9 cellular contexts compared by ENCODE assay signal in genomic region chr14:76773188-76773885, GRCh38. TPM values are rescaled to one million over a fixed set of nuclear protein-coding genes. Genes with fewer than 3 reads are reported as not detected.
DNase-seq lines count a peak whose midpoint lies in the region; ATAC-seq and TF ChIP-seq lines count a peak whose summit lies in the region.
"Had no signal": no experiment of that assay in that cellular context is flagged by ENCODE, and none has a peak within 500 bp of the region (broad histone marks: within the 10 kb centered on the region; RNA-seq: fewer than 3 reads in every experiment).

No MANE protein-coding gene starts in this region.

- no peaks in the 10 kb centered on the region for H3K27me3 Mint-ChIP-seq in naive thymus-derived CD4-positive, alpha-beta T cell
- peaks cover 41% of the 10 kb centered on the region for H3K27me3 Mint-ChIP-seq in activated naive CD4-positive, alpha-beta T cell treated with anti-CD3 and anti-CD28 coated beads, Interleukin-2, amount 10 ng/mL, durations not matched to agents 7 days and 5 days

- H3K27ac Mint-ChIP-seq in naive thymus-derived CD4-positive, alpha-beta T cell: no peak overlapping the region
- no peak overlapping the region for H3K27ac Mint-ChIP-seq in activated naive CD4-positive, alpha-beta T cell treated with anti-CD3 and anti-CD28 coated beads, Interleukin-2, amount 10 ng/mL, durations not matched to agents 7 days and 5 days

- H3K9me3 ChIP-seq in naive thymus-derived CD4-positive, alpha-beta T cell (ENCODE audit: control insufficient read depth in 2 of 3, low read length in 3 of 3): no peaks in the 10 kb centered on the region

- peak; percentile 82 for ATAC-seq in naive thymus-derived CD4-positive, alpha-beta T cell
- ATAC-seq in GM18502 (IDR thresholded peaks at IDR 0.05; ENCODE audit: poor library complexity, unreplicated experiment): no peak
- ATAC-seq in GM19397 (IDR thresholded peaks at IDR 0.05; ENCODE audit: unreplicated experiment): no peak
- ATAC-seq in HG03565 (IDR thresholded peaks at IDR 0.05; ENCODE audit: unreplicated experiment): no peak

- peaks cover 8 to 9% of the 10 kb centered on the region in 2 donors for H3K4me1 ChIP-seq in naive thymus-derived CD4-positive, alpha-beta T cell (ENCODE audit: control insufficient read depth in 2 of 2, insufficient read depth in 2 of 2, low read length in 2 of 2)

- H3K4me3 ChIP-seq in epithelial cell of proximal tubule (ENCODE audit: low read depth, low read length): no peak overlapping the region
- no peak overlapping the region for H3K4me3 ChIP-seq in naive thymus-derived CD4-positive, alpha-beta T cell (ENCODE audit: low read length)

- intact Hi-C loops in naive thymus-derived CD4-positive, alpha-beta T cell (cut with micrococcal nuclease): no loop called here

- CTCF ChIA-PET in naive thymus-derived CD4-positive, alpha-beta T cell (lab: Charles Lee): no interaction called here
- CTCF ChIA-PET in activated naive CD4-positive, alpha-beta T cell treated with anti-CD3 and anti-CD28 coated beads, Interleukin-2, amount 10 ng/mL, durations not matched to agents 7 days and 5 days (lab: Charles Lee): interaction anchor here (1.1 to 2.2 kb wide), 3 partner anchors 9 to 63 kb away, joined by 5 to 6 read pairs (median 5); no protein-coding TSS in a partner anchor

- no peaks in the 10 kb centered on the region for H3K27me3 ChIP-seq in naive thymus-derived CD4-positive, alpha-beta T cell (ENCODE audit: control insufficient read depth in 2 of 2, insufficient read depth in 2 of 2, low read length in 2 of 2)

- no peaks in the 10 kb centered on the region for H3K36me3 Mint-ChIP-seq in naive thymus-derived CD4-positive, alpha-beta T cell
- H3K36me3 Mint-ChIP-seq in activated naive CD4-positive, alpha-beta T cell treated with anti-CD3 and anti-CD28 coated beads, Interleukin-2, amount 10 ng/mL, durations not matched to agents 7 days and 5 days: no peaks in the 10 kb centered on the region

- H3K4me3 Mint-ChIP-seq in naive thymus-derived CD4-positive, alpha-beta T cell: no peak overlapping the region
- no peak overlapping the region for H3K4me3 Mint-ChIP-seq in activated naive CD4-positive, alpha-beta T cell treated with anti-CD3 and anti-CD28 coated beads, Interleukin-2, amount 10 ng/mL, durations not matched to agents 7 days and 5 days

- H3K9me3 Mint-ChIP-seq in naive thymus-derived CD4-positive, alpha-beta T cell: no peaks in the 10 kb centered on the region
- no peaks in the 10 kb centered on the region for H3K9me3 Mint-ChIP-seq in activated naive CD4-positive, alpha-beta T cell treated with anti-CD3 and anti-CD28 coated beads, Interleukin-2, amount 10 ng/mL, durations not matched to agents 7 days and 5 days

- H3K27ac ChIP-seq in naive thymus-derived CD4-positive, alpha-beta T cell (ENCODE audit: low read depth, low read length): no peak overlapping the region

- H3K36me3 ChIP-seq in naive thymus-derived CD4-positive, alpha-beta T cell (ENCODE audit: control insufficient read depth in 2 of 3, insufficient read depth in 3 of 3, low read length in 3 of 3): no peaks in the 10 kb centered on the region

- peak; percentile 13 for TF ChIP-seq CTCF in epithelial cell of proximal tubule (conservative IDR thresholded peaks at IDR 0.05; ENCODE audit: low read depth, low read length)

- H3K4me1 Mint-ChIP-seq in naive thymus-derived CD4-positive, alpha-beta T cell: peaks cover 0 to 26% (median 2%) of the 10 kb centered on the region in 7 donors
- peaks cover 23% of the 10 kb centered on the region for H3K4me1 Mint-ChIP-seq in activated naive CD4-positive, alpha-beta T cell treated with anti-CD3 and anti-CD28 coated beads, Interleukin-2, amount 10 ng/mL, durations not matched to agents 7 days and 5 days

- DNase-seq in GM04503 (ENCODE audit: low read depth) (peak; percentile 43), SIG-M5 treated with dmso at 0.1 percent for 504 hours (lab: John Stamatoyannopoulos, UW; ENCODE audit: unreplicated experiment) (peak; percentile 83), epithelial cell of proximal tubule (ENCODE audit: low read depth) (no peak)
- DNase-seq in naive thymus-derived CD4-positive, alpha-beta T cell: peak in 1 of 9 donors; percentile 47
- DNase-seq in activated naive CD4-positive, alpha-beta T cell treated with anti-CD3 and anti-CD28 coated beads, Interleukin-2, amount 10 ng/mL, durations not matched to agents 7 days and 5 days: no peak

- POLR2A ChIA-PET in naive thymus-derived CD4-positive, alpha-beta T cell (lab: Charles Lee): no interaction called here

RNA-seq across cellular contexts. Expression of gene VASH1, which starts 12.1 kb away (rescaled TPM):
- 2.5 and 2.9 TPM in 2 replicates for total RNA-seq in epithelial cell of proximal tubule
- 10 to 100 TPM in 1 of 5 experiments, 1 to 10 TPM in 4; 1.1 to 18.2 (median 5.6) TPM for total RNA-seq in naive thymus-derived CD4-positive, alpha-beta T cell
- polyA plus RNA-seq in naive thymus-derived CD4-positive, alpha-beta T cell: under 1 TPM; 0.52 to 0.54 TPM

RNA-seq across cellular contexts. Expression of gene ANGEL1, which starts 39.3 kb away (rescaled TPM):
- 7.8 and 10.1 TPM in 2 replicates for total RNA-seq in epithelial cell of proximal tubule
- total RNA-seq in naive thymus-derived CD4-positive, alpha-beta T cell: 10 to 100 TPM; 14.5 to 37.6 (median 19.9) TPM
- polyA plus RNA-seq in naive thymus-derived CD4-positive, alpha-beta T cell: 10 to 100 TPM; 28.3 to 28.9 TPM

RNA-seq across cellular contexts. Expression of gene LRRC74A, which starts 52.9 kb away (rescaled TPM):
- total RNA-seq in epithelial cell of proximal tubule: not detected in 2 replicates
- total RNA-seq in naive thymus-derived CD4-positive, alpha-beta T cell: not detected
- polyA plus RNA-seq in naive thymus-derived CD4-positive, alpha-beta T cell: not detected
- total RNA-seq: urinary bladder had no signal
- polyA plus RNA-seq: urinary bladder had no signal

Comparison
In these comparisons a context has a peak if more than half of its experiments do, and no peak if none do; other contexts are left out.
1. DNase-seq: peak in GM04503 (single experiment) and SIG-M5 treated with dmso at 0.1 percent for 504 hours (single experiment); none in epithelial cell of proximal tubule (single experiment) and activated naive CD4-positive, alpha-beta T cell treated with anti-CD3 and anti-CD28 coated beads, Interleukin-2, amount 10 ng/mL, durations not matched to agents 7 days and 5 days (single experiment).